In genomic region chr5:180209137-180209581, GRCh38 we compare ENCODE assay signal across 1 cellular context.
TF ChIP-seq lines count a peak whose summit lies in the region.

TSS of gene RASGEF1C (minus strand) at chr5:180209211. CDS start at chr5:180138052, 71,159 bp downstream.

TF ChIP-seq in H1, 55 proteins besides CTCF, POLR2A, EP300 and RAD21 (continued from another document):
- no peak for TF ChIP-seq SIRT6 (IDR thresholded peaks at IDR 0.05; ENCODE audit: low read length)
- no peak for TF ChIP-seq RFX5 (IDR thresholded peaks at IDR 0.05; ENCODE audit: borderline replicate concordance, low read depth, low read length)
- peak; percentile 60 for TF ChIP-seq MAX (IDR thresholded peaks at IDR 0.05)
- TF ChIP-seq NANOG (IDR thresholded peaks at IDR 0.05; ENCODE audit: insufficient read depth, low read depth, low read length, poor library complexity, severe bottlenecking) = no peak
- peak; percentile 88 for TF ChIP-seq KDM4A (IDR thresholded peaks at IDR 0.05; ENCODE audit: low read depth, low read length, severe bottlenecking)
- no peak for TF ChIP-seq CEBPB (IDR thresholded peaks at IDR 0.05; ENCODE audit: low read depth, low read length)
- TF ChIP-seq ASH2L (IDR thresholded peaks at IDR 0.05; ENCODE audit: low read length) = no peak
